ENCODE assay signal across 8 cellular contexts in the genomic region with DNA sequence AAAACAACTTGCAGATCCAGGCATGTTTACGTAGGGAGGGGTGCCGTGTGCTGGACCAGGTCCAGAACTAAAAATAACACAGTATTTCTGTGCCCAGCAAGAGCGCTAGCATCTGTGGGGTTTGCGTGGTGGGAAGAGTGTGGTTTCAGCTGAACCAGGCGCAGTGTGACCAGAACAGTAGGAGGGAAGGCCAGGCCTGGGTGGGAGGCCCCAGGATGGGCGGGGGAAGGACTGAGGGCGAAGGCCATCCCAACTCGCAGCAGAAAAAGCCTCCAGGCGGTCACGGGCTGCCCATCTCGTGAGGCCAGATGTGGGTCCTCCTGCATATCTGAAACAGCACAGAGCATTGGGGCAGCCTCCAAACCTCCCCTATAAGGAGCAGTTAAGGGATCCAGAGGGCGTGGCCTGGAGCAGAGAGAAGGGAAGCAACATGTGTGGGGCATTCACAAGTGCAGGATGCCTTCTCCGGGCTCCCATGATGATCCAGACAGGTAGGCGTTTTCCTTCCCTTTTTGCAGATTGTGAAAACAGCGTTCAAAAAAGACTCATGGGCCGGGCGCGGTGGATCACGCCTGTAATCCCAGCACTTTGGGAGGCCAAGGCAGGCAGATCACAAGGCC. TPM values are rescaled to one million over a fixed set of nuclear protein-coding genes. Genes with fewer than 3 reads are reported as not detected.
A peak's percentile ranks its signal among the peaks of the same experiment; 100 is the strongest.
DNase-seq lines count a peak whose midpoint lies in the region; ATAC-seq and TF ChIP-seq lines count a peak whose summit lies in the region.

No MANE protein-coding gene starts in this region.

- H3K9me3 ChIP-seq in PC-3 (ENCODE audit: low read length): no peaks in the 10 kb centered on the region

- peak overlapping the region; percentile 58 for H3K27ac ChIP-seq in PC-3 (ENCODE audit: low read length)

- BruUV-seq in PC-3 (replicated peaks; lab: Mats Ljungman, UMichigan): no TSS peak

- POLR2A ChIA-PET in PC-3 (lab: Charles Lee; ENCODE audit: unreplicated experiment): no interaction called here

- H2AFZ ChIP-seq in PC-3 (ENCODE audit: low read length): peak overlapping the region; percentile 60; the same call in 1 of the 2 replicates

- DNase-seq in EH (ENCODE audit: low read depth): peak; percentile 96
- DNase-seq in PC-3: peak; percentile 52
- peak; percentile 83 for DNase-seq in fibroblast of the conjunctiva (ENCODE audit: low read depth)
- DNase-seq in retinal pigment epithelial cell (ENCODE audit: low read depth): peak; percentile 52
- DNase-seq in inferior parietal cortex (ENCODE audit: extremely low spot score): no peak
- no peak for DNase-seq in SKM-1 treated with dmso at 0.1 percent for 144 hours (lab: John Stamatoyannopoulos, UW; ENCODE audit: unreplicated experiment)
- no peak for DNase-seq in effector CD4-positive, alpha-beta T cell

- H3F3A ChIP-seq in PC-3 (ENCODE audit: low read length, unreplicated experiment): no peaks in the 10 kb centered on the region

- no peaks in the 10 kb centered on the region for H3K27me3 ChIP-seq in PC-3 (ENCODE audit: low read length)

- peak; percentile 19 for ATAC-seq in PC-3
- ATAC-seq in HG03432 (IDR thresholded peaks at IDR 0.05; ENCODE audit: unreplicated experiment): no peak

- CTCF ChIA-PET in PC-3 (lab: Charles Lee): interaction anchor here (0.8 kb wide), 1 partner anchor 13 kb away, joined by 5 read pairs; no protein-coding TSS in a partner anchor

- H4K20me1 ChIP-seq in PC-3 (ENCODE audit: low read length): no peaks in the 10 kb centered on the region

- peak overlapping the region; percentile 39 for H3K4me2 ChIP-seq in PC-3 (ENCODE audit: low read length)

- H3K9me2 ChIP-seq in PC-3 (replicated peaks; ENCODE audit: low read length): no peaks in the 10 kb centered on the region

- no peak overlapping the region for H3K4me3 ChIP-seq in PC-3 (ENCODE audit: low read length)
- H3K4me3 ChIP-seq in retinal pigment epithelial cell (ENCODE audit: low read length): no peak overlapping the region

- no peaks in the 10 kb centered on the region for H3K36me3 ChIP-seq in PC-3 (ENCODE audit: low read depth, low read length)

- peaks cover 31% of the 10 kb centered on the region for H3K4me1 ChIP-seq in PC-3 (ENCODE audit: insufficient read depth, low read length)

- no peak overlapping the region for H3K9ac ChIP-seq in PC-3 (ENCODE audit: low read length)

- H3K79me2 ChIP-seq in PC-3 (ENCODE audit: low read length): no peaks in the 10 kb centered on the region

- intact Hi-C loops in PC-3 (cut with micrococcal nuclease): loop anchor here (5.0 kb wide), 1 partner anchor 115 kb away; no protein-coding TSS in a partner anchor

- TF ChIP-seq CTCF in PC-3 (conservative IDR thresholded peaks at IDR 0.05; ENCODE audit: low read depth, low read length) (no peak), retinal pigment epithelial cell (conservative IDR thresholded peaks at IDR 0.05; ENCODE audit: low read depth, low read length) (no peak)

RNA-seq across cellular contexts. Expression of gene CD9, which starts 17.8 kb away (rescaled TPM):
- 153 and 174 TPM in 2 replicates for total RNA-seq in PC-3 (2014; rRNA removed)

RNA-seq across cellular contexts. Expression of gene VWF, which starts 57.9 kb away (rescaled TPM):
- not detected in 2 replicates for total RNA-seq in PC-3 (2014; rRNA removed)

Comparison
In these comparisons a context has a peak if more than half of its experiments do, and no peak if none do; other contexts are left out.
1. DNase-seq: peak in EH (single experiment), PC-3 (single experiment), fibroblast of the conjunctiva (single experiment) and retinal pigment epithelial cell (single experiment); none in inferior parietal cortex (single experiment), SKM-1 treated with dmso at 0.1 percent for 144 hours (single experiment) and effector CD4-positive, alpha-beta T cell (single experiment).